28 cellular contexts compared by ENCODE assay signal in the genomic region with DNA sequence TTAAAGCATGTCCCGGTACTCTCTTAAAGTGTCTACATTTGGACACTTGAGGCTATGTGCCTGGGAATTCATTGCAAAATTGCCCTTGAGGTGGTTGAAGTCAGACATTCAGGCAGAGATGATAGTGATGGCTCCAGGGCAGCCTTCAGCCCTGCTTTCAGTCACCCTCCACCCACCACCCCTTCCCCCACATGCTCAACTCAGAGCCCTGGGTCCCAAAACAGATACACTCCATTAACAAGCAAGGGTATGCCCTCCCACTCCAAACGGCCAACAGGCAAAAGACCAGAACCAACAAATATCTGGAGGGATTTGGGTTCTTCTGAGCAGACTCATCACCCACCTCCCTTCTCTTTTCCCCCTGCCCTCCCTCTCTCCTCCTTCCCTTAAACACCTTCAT. TPM values are rescaled to one million over a fixed set of nuclear protein-coding genes. Genes with fewer than 3 reads are reported as not detected.
"Had no signal": no experiment of that assay in that cellular context is flagged by ENCODE, and none has a peak within 500 bp of the region (broad histone marks: within the 10 kb centered on the region; RNA-seq: fewer than 3 reads in every experiment).

No MANE protein-coding gene starts in this region.

- H3K79me2 ChIP-seq: parathyroid adenoma had no signal

- ATAC-seq: activated CD4-positive, CD25-positive, alpha-beta regulatory T cell treated with anti-CD3 and anti-CD28 coated beads, Interleukin-2, amount 50 U/mL, for 24 hours; natural killer cell; T-helper 17 cell had no signal

- H3K9ac ChIP-seq: neural progenitor cell, parathyroid adenoma had no signal

- H3K36me3 ChIP-seq: neural progenitor cell, right atrium auricular region, thoracic aorta, WERI-Rb-1 had no signal

- H3K9me3 ChIP-seq: right atrium auricular region, thoracic aorta had no signal

- DNase-seq: activated CD4-positive, alpha-beta T cell treated with anti-CD3 and anti-CD28 coated beads for 48 hours; activated CD4-positive, alpha-beta T cell treated with anti-CD3 and anti-CD28 coated beads, Interleukin-2, amount 50 U/mL, for 48 hours; activated CD8-positive, alpha-beta memory T cell treated with anti-CD3 and anti-CD28 coated beads, Interleukin-2, amount 50 U/mL, for 48 hours; activated gamma-delta T cell; activated naive CD4-positive, alpha-beta T cell treated with anti-CD3 and anti-CD28 coated beads, Interleukin-2, amount 50 U/mL, for 16 hours; activated T-cell treated with anti-CD3 and anti-CD28 coated beads, Interleukin-2, amount 50 U/mL, for 24 hours; amniotic stem cell; dorsolateral prefrontal cortex; effector memory CD4-positive, alpha-beta T cell; erythroblast; foreskin fibroblast; head of caudate nucleus; hippocampal formation; midbrain; natural killer cell; occipital lobe; stimulated activated naive CD4-positive, alpha-beta T cell treated with Interleukin-2 at 50 U/mL for 16 hours; T-helper 17 cell; T1000; WERI-Rb-1 had no signal

- H3K4me3 ChIP-seq: neural progenitor cell, right atrium auricular region, thoracic aorta had no signal

- H3K4me1 ChIP-seq: neural progenitor cell, parathyroid adenoma had no signal

- H2AFZ ChIP-seq: parathyroid adenoma had no signal

- H3K27ac ChIP-seq: neural progenitor cell, parathyroid adenoma, right atrium auricular region, thoracic aorta, WERI-Rb-1 had no signal

- H3K27me3 ChIP-seq: dorsolateral prefrontal cortex, neural progenitor cell, right atrium auricular region had no signal

- FAIRE-seq: colon, kidney had no signal

- H3K4me2 ChIP-seq: neural progenitor cell had no signal

RNA-seq across cellular contexts. Expression of a gene that starts 29.9 kb away (rescaled TPM):
- total RNA-seq: fibroblast of lung had no signal
